34 cellular contexts compared by ENCODE assay signal in the genomic region with DNA sequence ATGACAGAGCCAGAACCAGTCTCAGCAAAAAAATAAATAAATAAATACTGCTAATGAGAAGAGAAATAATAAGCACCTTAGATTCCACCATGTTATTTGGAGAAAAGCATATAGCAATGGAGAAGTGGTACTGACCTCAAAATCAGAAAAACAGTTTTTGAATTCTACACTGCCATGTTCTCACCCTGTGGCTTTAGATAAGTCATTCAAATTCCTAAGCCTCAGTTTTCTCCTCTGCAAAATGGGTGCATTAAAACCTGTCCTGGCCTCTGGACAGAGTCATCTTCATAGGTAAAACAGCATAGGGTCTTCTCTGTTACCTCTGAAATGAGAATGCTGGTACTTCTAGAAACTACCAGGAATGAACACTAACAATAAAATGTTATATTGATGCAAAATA.
"Had no signal": no experiment of that assay in that cellular context is flagged by ENCODE, and none has a peak within 500 bp of the region (broad histone marks: within the 10 kb centered on the region; RNA-seq: fewer than 3 reads in every experiment).

No MANE protein-coding gene starts in this region.

- H3K9me3 ChIP-seq: MG63 had no signal

- H3K36me3 ChIP-seq: MG63 had no signal

- H3K4me3 ChIP-seq: MG63 had no signal

- H3K27me3 ChIP-seq: MG63 had no signal

- DNase-seq: Kasumi-1, MG63, MM.1S, MV-4-11, NCI-H1048, NCI-H1092, NCI-H1092 treated with DMSO at 0.1 percent for 48 hours, NCI-H1105, NCI-H1105 treated with DMSO at 0.1 percent for 48 hours, NCI-H1417, NCI-H1417 treated with DMSO at 0.1 percent for 48 hours, NCI-H1436, NCI-H1436 treated with DMSO at 0.1 percent for 48 hours, NCI-H146, NCI-H1694, NCI-H1694 treated with DMSO at 0.1 percent for 48 hours, NCI-H187, NCI-H187 treated with DMSO at 0.1 percent for 48 hours, NCI-H1930, NCI-H2029, NCI-H2029 treated with DMSO at 0.1 percent for 48 hours, NCI-H2081, NCI-H2081 treated with DMSO at 0.1 percent for 48 hours, NCI-H2107, NCI-H2171, NCI-H2171 treated with DMSO at 0.1 percent for 48 hours, NCI-H2227 treated with DMSO at 0.1 percent for 48 hours, NCI-H226, NCI-H345, NCI-H446, NCI-H446 treated with DMSO at 0.1 percent for 48 hours, NCI-H510A, NCI-H510A treated with DMSO at 0.1 percent for 48 hours, NCI-H524 had no signal
